8 cellular contexts compared by ENCODE assay signal in the genomic region with DNA sequence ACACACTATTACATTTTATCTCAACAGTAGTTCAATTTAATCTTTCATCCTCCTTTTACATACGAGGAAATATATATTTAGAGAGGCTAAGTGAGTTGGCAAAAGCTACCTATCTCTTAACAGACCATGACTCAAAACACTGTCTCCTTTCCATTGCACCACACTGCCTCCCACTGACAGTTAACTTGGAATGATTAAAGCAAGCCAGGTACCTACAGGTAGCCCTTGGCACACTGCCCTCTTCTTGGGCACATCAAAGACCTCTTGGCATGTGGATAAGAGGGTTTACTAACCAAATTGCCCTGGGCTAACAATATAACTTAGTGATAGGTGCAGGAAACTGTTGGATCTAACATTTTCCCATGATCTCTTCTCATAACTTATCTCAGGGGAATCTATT. TPM values are rescaled to one million over a fixed set of nuclear protein-coding genes. Genes with fewer than 3 reads are reported as not detected.
DNase-seq lines count a peak whose midpoint lies in the region; ATAC-seq and TF ChIP-seq lines count a peak whose summit lies in the region.

No MANE protein-coding gene starts in this region.

- H3K27me3 ChIP-seq in DOHH2 (ENCODE audit: control insufficient read depth, low read length), result no peaks in the 10 kb centered on the region
- H3K27me3 ChIP-seq in IMR-90 (ENCODE audit: control insufficient read depth, insufficient read depth, low read length), result no peaks in the 10 kb centered on the region
- H3K27me3 ChIP-seq in naive thymus-derived CD4-positive, alpha-beta T cell (ENCODE audit: control insufficient read depth in 2 of 2, insufficient read depth in 2 of 2, low read length in 2 of 2), result no peaks in the 10 kb centered on the region
- H3K27me3 ChIP-seq in neuronal stem cell (ENCODE audit: control insufficient read depth in 3 of 3, insufficient read depth in 3 of 3, low read depth in 1 of 3, low read length in 3 of 3), result no peaks in the 10 kb centered on the region

- TF ChIP-seq CTCF in DOHH2 (IDR thresholded peaks at IDR 0.05; ENCODE audit: low read depth, low read length, poor library complexity, severe bottlenecking) (peak; percentile 28), IMR-90 (conservative IDR thresholded peaks at IDR 0.05; ENCODE audit: low read depth, low read length) (no peak)

- H3K9me3 ChIP-seq in DOHH2 (ENCODE audit: control insufficient read depth, insufficient read depth, low read length) (no peaks in the 10 kb centered on the region), IMR-90 (ENCODE audit: control insufficient read depth, insufficient read depth, low read length) (no peaks in the 10 kb centered on the region), neuronal stem cell (replicated peaks in 1 of 2; ENCODE audit: control insufficient read depth in 2 of 2, insufficient read depth in 1 of 2, low read depth in 1 of 2, low read length in 2 of 2) (no peaks in the 10 kb centered on the region)
- no peaks in the 10 kb centered on the region for H3K9me3 ChIP-seq in naive thymus-derived CD4-positive, alpha-beta T cell (ENCODE audit: control insufficient read depth in 2 of 3, low read length in 3 of 3)

- no peak overlapping the region for H3K27ac ChIP-seq in DOHH2 (ENCODE audit: low read depth, low read length)
- no peak overlapping the region for H3K27ac ChIP-seq in IMR-90 (ENCODE audit: insufficient read depth, low read length)
- H3K27ac ChIP-seq in naive thymus-derived CD4-positive, alpha-beta T cell (ENCODE audit: low read depth, low read length), result peak overlapping the region; percentile 79
- no peak overlapping the region for H3K27ac ChIP-seq in neuronal stem cell (replicated peaks; ENCODE audit: low read length)

- no peak for ATAC-seq in IMR-90 (ENCODE audit: low read depth)
- ATAC-seq in naive thymus-derived CD4-positive, alpha-beta T cell, result no peak
- ATAC-seq in HG03280 (IDR thresholded peaks at IDR 0.05; ENCODE audit: unreplicated experiment), result no peak
- no peak for ATAC-seq in GM18907 (IDR thresholded peaks at IDR 0.05; ENCODE audit: unreplicated experiment)

- H2AFZ ChIP-seq in IMR-90 (replicated peaks; ENCODE audit: low read length, poor library complexity), result no peak overlapping the region
- H2AFZ ChIP-seq in neuronal stem cell (ENCODE audit: low read length), result no peak overlapping the region

- peaks cover 70% of the 10 kb centered on the region for H3K4me1 Mint-ChIP-seq in activated naive CD8-positive, alpha-beta T cell (ENCODE audit: low read depth)
- peaks cover 24 to 85% (median 76%) of the 10 kb centered on the region in 7 donors for H3K4me1 Mint-ChIP-seq in naive thymus-derived CD4-positive, alpha-beta T cell

- H3K9me3 Mint-ChIP-seq in activated naive CD8-positive, alpha-beta T cell (ENCODE audit: low read depth), result no peaks in the 10 kb centered on the region
- peaks cover 0 to 6% (median 0%) of the 10 kb centered on the region in 11 donors for H3K9me3 Mint-ChIP-seq in naive thymus-derived CD4-positive, alpha-beta T cell

- H3K4ac ChIP-seq in IMR-90 (ENCODE audit: low read depth, low read length), result no peak overlapping the region
- no peak overlapping the region for H3K4ac ChIP-seq in neuronal stem cell (ENCODE audit: low read length)

- peaks cover 36% of the 10 kb centered on the region for H3K4me1 ChIP-seq in DOHH2 (ENCODE audit: control insufficient read depth, low read length)
- peaks cover 7% of the 10 kb centered on the region for H3K4me1 ChIP-seq in IMR-90 (ENCODE audit: control insufficient read depth, insufficient read depth, low read length)
- peaks cover 36 to 48% of the 10 kb centered on the region in 2 donors for H3K4me1 ChIP-seq in naive thymus-derived CD4-positive, alpha-beta T cell (ENCODE audit: control insufficient read depth in 2 of 2, insufficient read depth in 2 of 2, low read length in 2 of 2)
- peaks cover 3 to 11% of the 10 kb centered on the region in 2 donors for H3K4me1 ChIP-seq in neuronal stem cell (ENCODE audit: control insufficient read depth in 2 of 2, insufficient read depth in 1 of 2, low read depth in 1 of 2, low read length in 2 of 2)

- no peak overlapping the region for H2AK9ac ChIP-seq in IMR-90 (replicated peaks; ENCODE audit: low read depth, low read length, poor library complexity)

- in situ Hi-C loops in IMR-90 (cut with MboI; ENCODE audit: low sequenced_read_pairs), result no loop called here

- TSS peak; percentile 22 for BruUV-seq in IMR-90 (replicated peaks; lab: Mats Ljungman, UMichigan)

- no peak for TF ChIP-seq RAD21 in IMR-90 (IDR thresholded peaks at IDR 0.05; ENCODE audit: low read length)

- H3K36me3 ChIP-seq in DOHH2 (ENCODE audit: control insufficient read depth, low read length), result peaks cover 7% of the 10 kb centered on the region
- H3K36me3 ChIP-seq in IMR-90 (ENCODE audit: control insufficient read depth, insufficient read depth, low read length), result no peaks in the 10 kb centered on the region
- H3K36me3 ChIP-seq in naive thymus-derived CD4-positive, alpha-beta T cell (ENCODE audit: control insufficient read depth in 2 of 3, insufficient read depth in 3 of 3, low read length in 3 of 3), result peaks cover 0 to 8% (median 0%) of the 10 kb centered on the region in 3 experiments
- no peaks in the 10 kb centered on the region for H3K36me3 ChIP-seq in neuronal stem cell (replicated peaks in 1 of 2; ENCODE audit: control insufficient read depth in 2 of 2, insufficient read depth in 2 of 2, low read length in 2 of 2)

- H3K9me1 ChIP-seq in IMR-90 (ENCODE audit: insufficient read depth, low read length), result 0 out of 2 replicates have a peak, but pooled peaks cover 3% of the 10 kb centered on the region

- H3K27me3 Mint-ChIP-seq in activated naive CD8-positive, alpha-beta T cell, result no peaks in the 10 kb centered on the region
- peaks cover 0 to 4% (median 0%) of the 10 kb centered on the region in 5 donors for H3K27me3 Mint-ChIP-seq in naive thymus-derived CD4-positive, alpha-beta T cell

- peaks cover 10% of the 10 kb centered on the region for H3F3A ChIP-seq in DOHH2 (ENCODE audit: control insufficient read depth, insufficient read depth)

- H2BK15ac ChIP-seq in IMR-90 (ENCODE audit: low read depth, low read length) (no peak overlapping the region), neuronal stem cell (ENCODE audit: low read length) (no peak overlapping the region)

- H3K4me3 ChIP-seq in DOHH2 (ENCODE audit: low read length), result peak overlapping the region; percentile 97; the same call in 1 of the 2 replicates
- no peak overlapping the region for H3K4me3 ChIP-seq in IMR-90 (ENCODE audit: insufficient read depth, low read depth, low read length)
- H3K4me3 ChIP-seq in naive thymus-derived CD4-positive, alpha-beta T cell (ENCODE audit: low read length), result peak overlapping the region; percentile 98
- H3K4me3 ChIP-seq in neuronal stem cell (ENCODE audit: low read length in 2 of 2), result no peak overlapping the region

- peaks cover 86% of the 10 kb centered on the region for H3K79me2 ChIP-seq in DOHH2 (ENCODE audit: control insufficient read depth, low read length)

- no peak overlapping the region for H3K56ac ChIP-seq in IMR-90 (ENCODE audit: extremely low read depth, insufficient read depth, low read length)

- H3K14ac ChIP-seq in IMR-90 (replicated peaks; ENCODE audit: low read depth, low read length), result no peak overlapping the region
- no peak overlapping the region for H3K14ac ChIP-seq in neuronal stem cell (ENCODE audit: low read length)

- no peaks in the 10 kb centered on the region for H3K36me3 Mint-ChIP-seq in activated naive CD8-positive, alpha-beta T cell
- peaks cover 0 to 4% (median 0%) of the 10 kb centered on the region in 5 donors for H3K36me3 Mint-ChIP-seq in naive thymus-derived CD4-positive, alpha-beta T cell

- H3K9me2 ChIP-seq in DOHH2 (replicated peaks; ENCODE audit: control insufficient read depth, low read length), result no peaks in the 10 kb centered on the region

- H4K91ac ChIP-seq in IMR-90 (ENCODE audit: insufficient read depth, low read depth, low read length), result no peak overlapping the region
- no peak overlapping the region for H4K91ac ChIP-seq in neuronal stem cell (ENCODE audit: low read depth, low read length, poor library complexity)

- H4K20me1 ChIP-seq in DOHH2 (ENCODE audit: control insufficient read depth, insufficient read depth, low read depth, low read length) (peaks cover 12% of the 10 kb centered on the region), IMR-90 (ENCODE audit: insufficient read depth, low read length) (peaks cover 21% of the 10 kb centered on the region; the same call in 1 of the 2 replicates)

- H2AK5ac ChIP-seq in IMR-90 (ENCODE audit: low read depth, low read length), result no peak overlapping the region
- no peak overlapping the region for H2AK5ac ChIP-seq in neuronal stem cell (ENCODE audit: low read depth, low read length)

- H3K79me1 ChIP-seq in IMR-90 (ENCODE audit: low read depth in 1 of 2, low read length in 2 of 2) (peaks cover 22 to 54% of the 10 kb centered on the region in 2 experiments), neuronal stem cell (ENCODE audit: low read depth, low read length) (peaks cover 4% of the 10 kb centered on the region)

- H2BK5ac ChIP-seq in IMR-90 (ENCODE audit: low read depth, low read length, poor library complexity, severe bottlenecking) (no peak overlapping the region), neuronal stem cell (ENCODE audit: low read length) (no peak overlapping the region)

- peak overlapping the region; percentile 93 for H3K4me3 Mint-ChIP-seq in activated naive CD8-positive, alpha-beta T cell
- H3K4me3 Mint-ChIP-seq in naive thymus-derived CD4-positive, alpha-beta T cell, result peak overlapping the region; percentile 53 to 98 (median 95)

- H2BK20ac ChIP-seq in IMR-90 (ENCODE audit: low read depth, low read length), result no peak overlapping the region

- peak overlapping the region; percentile 91 for H3K4me2 ChIP-seq in DOHH2 (ENCODE audit: low read length)
- H3K4me2 ChIP-seq in IMR-90 (ENCODE audit: low read depth, low read length), result peak overlapping the region; percentile 54; the same call in 1 of the 2 replicates
- no peak overlapping the region for H3K4me2 ChIP-seq in neuronal stem cell (ENCODE audit: insufficient read depth, low read length, poor library complexity, severe bottlenecking)

- no peak for DNase-seq in IMR-90
- DNase-seq in naive thymus-derived CD4-positive, alpha-beta T cell, result no peak
- no peak for DNase-seq in neuronal stem cell (ENCODE audit: low spot score)
- no peak for DNase-seq in stimulated activated CD8-positive, alpha-beta memory T cell treated with anti-CD3 and anti-CD28 coated beads, Interleukin-4, amount 100 ng/mL, for 48 hours

- H2BK120ac ChIP-seq in IMR-90 (ENCODE audit: low read depth, low read length) (no peak overlapping the region), neuronal stem cell (ENCODE audit: low read depth, low read length) (no peak overlapping the region)

- H4K5ac ChIP-seq in IMR-90 (ENCODE audit: low read depth, low read length), result no peak overlapping the region

- no CpG with 5 or more reads among the region's 1 CpG for WGBS in IMR-90 (ENCODE audit: extremely low coverage in 2 of 2, insufficient read length in 1 of 2), 2 experiments
- WGBS in neuronal stem cell (ENCODE audit: extremely low coverage in 2 of 2, insufficient read length in 2 of 2, insufficient replicate concordance in 1 of 2), 2 donors, result no CpG with 5 or more reads among the region's 1 CpG

- CTCF ChIA-PET in IMR-90 (lab: Yijun Ruan, JAX), result no interaction called here
- CTCF ChIA-PET in naive thymus-derived CD4-positive, alpha-beta T cell (lab: Charles Lee), result no interaction called here

- no peak overlapping the region for H3K18ac ChIP-seq in IMR-90 (ENCODE audit: low read depth, low read length)
- H3K18ac ChIP-seq in neuronal stem cell (ENCODE audit: low read length), result no peak overlapping the region

- no peak overlapping the region for H4K8ac ChIP-seq in IMR-90 (ENCODE audit: low read depth in 2 of 2, low read length in 2 of 2)
- no peak overlapping the region for H4K8ac ChIP-seq in neuronal stem cell (ENCODE audit: low read depth, low read length)

- intact Hi-C loops in IMR-90 (cut with micrococcal nuclease), result no loop called here
- intact Hi-C loops in naive thymus-derived CD4-positive, alpha-beta T cell (cut with micrococcal nuclease), result loop anchor here (1.0 kb wide), 2 partner anchors 44 to 50 kb away; no protein-coding TSS in a partner anchor

- no peak for TF ChIP-seq POLR2A in IMR-90 (IDR thresholded peaks at IDR 0.05; ENCODE audit: low read depth, low read length)

- no peak overlapping the region for H3K23ac ChIP-seq in IMR-90 (ENCODE audit: low read depth, low read length)
- no peak overlapping the region for H3K23ac ChIP-seq in neuronal stem cell (ENCODE audit: low read depth, low read length, poor library complexity)

- POLR2A ChIA-PET in IMR-90 (lab: Charles Lee; ENCODE audit: unreplicated experiment), result no interaction called here
- POLR2A ChIA-PET in naive thymus-derived CD4-positive, alpha-beta T cell (lab: Charles Lee), result no interaction called here

- no peak overlapping the region for H3K9ac ChIP-seq in IMR-90 (ENCODE audit: low read depth, low read length)
- no peak overlapping the region for H3K9ac ChIP-seq in neuronal stem cell (ENCODE audit: low read depth, low read length, poor library complexity)

- dilution Hi-C loops in IMR-90 (cut with HindIII; ENCODE audit: low sequenced_read_pairs, unreplicated experiment), result no loop called here

- peak overlapping the region; percentile 69 for H3K27ac Mint-ChIP-seq in activated naive CD8-positive, alpha-beta T cell
- peak overlapping the region; percentile 13 to 98 (median 92) for H3K27ac Mint-ChIP-seq in naive thymus-derived CD4-positive, alpha-beta T cell

- H2BK12ac ChIP-seq in neuronal stem cell (ENCODE audit: low read length), result no peak overlapping the region

RNA-seq across cellular contexts. Expression of a gene that starts 1.9 kb away (rescaled TPM):
- total RNA-seq in IMR-90 (2012; rRNA removed), result 4.1 and 10.6 TPM in 2 replicates
- 2.8 and 4.0 TPM in 2 replicates for polyA plus RNA-seq in IMR-90 (2012; rRNA removed)
- 0.92 and 1.1 TPM in 2 replicates for polyA plus RNA-seq in IMR-90 (2012; cell fraction: cytosol; rRNA removed)
- 0.39 and 2.6 TPM in 2 replicates for polyA plus RNA-seq in IMR-90 (2012; cell fraction: nucleus; rRNA removed; ENCODE audit: low replicate concordance)
- 10 to 100 TPM; 10.3 to 19.8 (median 12.7) TPM for total RNA-seq in naive thymus-derived CD4-positive, alpha-beta T cell
- 1 to 10 TPM; 7.9 to 8.2 TPM for polyA plus RNA-seq in naive thymus-derived CD4-positive, alpha-beta T cell
- polyA plus RNA-seq in neuronal stem cell (2013, experiment 1 of 2), result 7.2 TPM
- polyA plus RNA-seq in neuronal stem cell (2013, experiment 2 of 2), result 7.4 TPM

RNA-seq across cellular contexts. Expression of a gene that starts 4.7 kb away (rescaled TPM):
- total RNA-seq in IMR-90 (2012; rRNA removed), result 7.2 and 11.7 TPM in 2 replicates
- polyA plus RNA-seq in IMR-90 (2012; rRNA removed), result 3.5 and 5.0 TPM in 2 replicates
- polyA plus RNA-seq in IMR-90 (2012; cell fraction: cytosol; rRNA removed), result 0.42 and 0.71 TPM in 2 replicates
- polyA plus RNA-seq in IMR-90 (2012; cell fraction: nucleus; rRNA removed; ENCODE audit: low replicate concordance), result 0.50 and 5.8 TPM in 2 replicates
- total RNA-seq in naive thymus-derived CD4-positive, alpha-beta T cell, result 10 to 100 TPM in 2 of 5 experiments, 1 to 10 TPM in 3; 2.7 to 10.4 (median 9.1) TPM
- 10 to 100 TPM in 1 of 2 donors, 1 to 10 TPM in 1; 6.1 to 10.1 TPM for polyA plus RNA-seq in naive thymus-derived CD4-positive, alpha-beta T cell
- polyA plus RNA-seq in neuronal stem cell (2013, experiment 1 of 2), result 8.0 TPM
- polyA plus RNA-seq in neuronal stem cell (2013, experiment 2 of 2), result 8.0 TPM

RNA-seq across cellular contexts. Expression of a gene that starts 49.5 kb away (rescaled TPM):
- 0.54 and 0.56 TPM in 2 replicates for total RNA-seq in IMR-90 (2012; rRNA removed)
- 0.29 and 0.33 TPM in 2 replicates for polyA plus RNA-seq in IMR-90 (2012; rRNA removed)
- 0.18 and 1.2 TPM in 2 replicates for polyA plus RNA-seq in IMR-90 (2012; cell fraction: cytosol; rRNA removed)
- polyA plus RNA-seq in IMR-90 (2012; cell fraction: nucleus; rRNA removed; ENCODE audit: low replicate concordance), result 0.70 and 2.5 TPM in 2 replicates
- total RNA-seq in naive thymus-derived CD4-positive, alpha-beta T cell, result 10 to 100 TPM in 3 of 5 experiments, 1 to 10 TPM in 2; 3.0 to 26.8 (median 12.8) TPM
- polyA plus RNA-seq in naive thymus-derived CD4-positive, alpha-beta T cell, result 1 to 10 TPM; 7.8 to 9.0 TPM
- 0.59 TPM for polyA plus RNA-seq in neuronal stem cell (2013, experiment 1 of 2)
- 0.62 TPM for polyA plus RNA-seq in neuronal stem cell (2013, experiment 2 of 2)

Comparison
In these comparisons a context has a peak if more than half of its experiments do, and no peak if none do; other contexts are left out.
1. H3K4me3 ChIP-seq: peak in DOHH2 (single experiment) and naive thymus-derived CD4-positive, alpha-beta T cell (single experiment); none in IMR-90 (single experiment) and neuronal stem cell (0 of 2).